ENCODE assay signal across 1 cellular context in genomic region chr6:43089874-43090556, GRCh38.
TF ChIP-seq lines count a peak whose summit lies in the region.

No MANE protein-coding gene starts in this region.

TF ChIP-seq in HEK293, 187 proteins besides CTCF, POLR2A, EP300 and RAD21 (continued from another document):
- TF ChIP-seq, protein P1, sequence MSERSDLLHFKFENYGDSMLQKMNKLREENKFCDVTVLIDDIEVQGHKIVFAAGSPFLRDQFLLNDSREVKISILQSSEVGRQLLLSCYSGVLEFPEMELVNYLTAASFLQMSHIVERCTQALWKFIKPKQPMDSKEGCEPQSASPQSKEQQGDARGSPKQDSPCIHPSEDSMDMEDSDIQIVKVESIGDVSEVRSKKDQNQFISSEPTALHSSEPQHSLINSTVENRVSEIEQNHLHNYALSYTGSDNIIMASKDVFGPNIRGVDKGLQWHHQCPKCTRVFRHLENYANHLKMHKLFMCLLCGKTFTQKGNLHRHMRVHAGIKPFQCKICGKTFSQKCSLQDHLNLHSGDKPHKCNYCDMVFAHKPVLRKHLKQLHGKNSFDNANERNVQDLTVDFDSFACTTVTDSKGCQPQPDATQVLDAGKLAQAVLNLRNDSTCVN (tag by site-specific recombination; optimal IDR thresholded peaks at IDR 0.05): no peak
- TF ChIP-seq TRIM28 (IDR thresholded peaks at IDR 0.05; ENCODE audit: borderline replicate concordance, low read length) (no peak), ZFP69B (tag by site-specific recombination; IDR thresholded peaks at IDR 0.05) (no peak), ZNF837 (tag by site-specific recombination; IDR thresholded peaks at IDR 0.05) (no peak), ZNF311 (tag by site-specific recombination; IDR thresholded peaks at IDR 0.05; ENCODE audit: borderline replicate concordance) (no peak), ZNF530 (tag by site-specific recombination; IDR thresholded peaks at IDR 0.05; ENCODE audit: low read depth) (no peak), ZNF571 (tag by site-specific recombination; IDR thresholded peaks at IDR 0.05) (no peak), ZNF473 (tag by site-specific recombination; IDR thresholded peaks at IDR 0.05) (no peak), ZNF148 (tag by site-specific recombination; IDR thresholded peaks at IDR 0.05; ENCODE audit: borderline replicate concordance) (no peak), ZBTB8A (tag by site-specific recombination; IDR thresholded peaks at IDR 0.05) (peak; percentile 71), ZNF560 (tag by site-specific recombination; IDR thresholded peaks at IDR 0.05; ENCODE audit: borderline replicate concordance) (no peak), ZBTB1 (tag by site-specific recombination; IDR thresholded peaks at IDR 0.05) (no peak), ZNF391 (tag by site-specific recombination; IDR thresholded peaks at IDR 0.05; ENCODE audit: borderline replicate concordance, low read depth) (no peak), ZNF394 (tag by site-specific recombination; IDR thresholded peaks at IDR 0.05; ENCODE audit: borderline replicate concordance) (no peak), PRDM2 (tag by site-specific recombination; IDR thresholded peaks at IDR 0.05; ENCODE audit: borderline replicate concordance) (no peak), KLF7 (tag by site-specific recombination; IDR thresholded peaks at IDR 0.05; ENCODE audit: borderline replicate concordance) (no peak), HOXA7 (CRISPR knock-in tag; IDR thresholded peaks at IDR 0.05; ENCODE audit: borderline replicate concordance) (no peak), KLF8 (tag by site-specific recombination; IDR thresholded peaks at IDR 0.05) (no peak), MZF1 (tag by site-specific recombination; IDR thresholded peaks at IDR 0.05; ENCODE audit: borderline replicate concordance) (no peak), ZNF114 (tag by site-specific recombination; IDR thresholded peaks at IDR 0.05) (no peak), ZNF132 (tag by site-specific recombination; IDR thresholded peaks at IDR 0.05; ENCODE audit: borderline replicate concordance) (no peak), KLF16 (tag by site-specific recombination; IDR thresholded peaks at IDR 0.05) (no peak), YY2 (tag by site-specific recombination; IDR thresholded peaks at IDR 0.05) (no peak), ZNF121 (tag by site-specific recombination; IDR thresholded peaks at IDR 0.05) (no peak), ZNF335 (tag by site-specific recombination; conservative IDR thresholded peaks at IDR 0.05) (peak; percentile 68), ZNF10 (tag by site-specific recombination; IDR thresholded peaks at IDR 0.05) (no peak), ZNF623 (tag by site-specific recombination; IDR thresholded peaks at IDR 0.05) (no peak), ZFHX2 (tag by site-specific recombination; conservative IDR thresholded peaks at IDR 0.05) (peak; percentile 82), REPIN1 (tag by site-specific recombination; IDR thresholded peaks at IDR 0.05; ENCODE audit: low read depth) (no peak), EGR2 (tag by site-specific recombination; IDR thresholded peaks at IDR 0.05; ENCODE audit: low read depth) (peak; percentile 65; the same call in 1 of the 2 replicates), ZNF398 (tag by site-specific recombination; IDR thresholded peaks at IDR 0.05) (no peak)
- TF ChIP-seq, protein P2, sequence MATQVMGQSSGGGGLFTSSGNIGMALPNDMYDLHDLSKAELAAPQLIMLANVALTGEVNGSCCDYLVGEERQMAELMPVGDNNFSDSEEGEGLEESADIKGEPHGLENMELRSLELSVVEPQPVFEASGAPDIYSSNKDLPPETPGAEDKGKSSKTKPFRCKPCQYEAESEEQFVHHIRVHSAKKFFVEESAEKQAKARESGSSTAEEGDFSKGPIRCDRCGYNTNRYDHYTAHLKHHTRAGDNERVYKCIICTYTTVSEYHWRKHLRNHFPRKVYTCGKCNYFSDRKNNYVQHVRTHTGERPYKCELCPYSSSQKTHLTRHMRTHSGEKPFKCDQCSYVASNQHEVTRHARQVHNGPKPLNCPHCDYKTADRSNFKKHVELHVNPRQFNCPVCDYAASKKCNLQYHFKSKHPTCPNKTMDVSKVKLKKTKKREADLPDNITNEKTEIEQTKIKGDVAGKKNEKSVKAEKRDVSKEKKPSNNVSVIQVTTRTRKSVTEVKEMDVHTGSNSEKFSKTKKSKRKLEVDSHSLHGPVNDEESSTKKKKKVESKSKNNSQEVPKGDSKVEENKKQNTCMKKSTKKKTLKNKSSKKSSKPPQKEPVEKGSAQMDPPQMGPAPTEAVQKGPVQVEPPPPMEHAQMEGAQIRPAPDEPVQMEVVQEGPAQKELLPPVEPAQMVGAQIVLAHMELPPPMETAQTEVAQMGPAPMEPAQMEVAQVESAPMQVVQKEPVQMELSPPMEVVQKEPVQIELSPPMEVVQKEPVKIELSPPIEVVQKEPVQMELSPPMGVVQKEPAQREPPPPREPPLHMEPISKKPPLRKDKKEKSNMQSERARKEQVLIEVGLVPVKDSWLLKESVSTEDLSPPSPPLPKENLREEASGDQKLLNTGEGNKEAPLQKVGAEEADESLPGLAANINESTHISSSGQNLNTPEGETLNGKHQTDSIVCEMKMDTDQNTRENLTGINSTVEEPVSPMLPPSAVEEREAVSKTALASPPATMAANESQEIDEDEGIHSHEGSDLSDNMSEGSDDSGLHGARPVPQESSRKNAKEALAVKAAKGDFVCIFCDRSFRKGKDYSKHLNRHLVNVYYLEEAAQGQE (tag by site-specific recombination; IDR thresholded peaks at IDR 0.05): no peak
- TF ChIP-seq, protein P3, sequence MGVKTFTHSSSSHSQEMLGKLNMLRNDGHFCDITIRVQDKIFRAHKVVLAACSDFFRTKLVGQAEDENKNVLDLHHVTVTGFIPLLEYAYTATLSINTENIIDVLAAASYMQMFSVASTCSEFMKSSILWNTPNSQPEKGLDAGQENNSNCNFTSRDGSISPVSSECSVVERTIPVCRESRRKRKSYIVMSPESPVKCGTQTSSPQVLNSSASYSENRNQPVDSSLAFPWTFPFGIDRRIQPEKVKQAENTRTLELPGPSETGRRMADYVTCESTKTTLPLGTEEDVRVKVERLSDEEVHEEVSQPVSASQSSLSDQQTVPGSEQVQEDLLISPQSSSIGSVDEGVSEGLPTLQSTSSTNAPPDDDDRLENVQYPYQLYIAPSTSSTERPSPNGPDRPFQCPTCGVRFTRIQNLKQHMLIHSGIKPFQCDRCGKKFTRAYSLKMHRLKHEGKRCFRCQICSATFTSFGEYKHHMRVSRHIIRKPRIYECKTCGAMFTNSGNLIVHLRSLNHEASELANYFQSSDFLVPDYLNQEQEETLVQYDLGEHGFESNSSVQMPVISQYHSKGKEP (tag by site-specific recombination; IDR thresholded peaks at IDR 0.05): no peak
- TF ChIP-seq, protein P4, sequence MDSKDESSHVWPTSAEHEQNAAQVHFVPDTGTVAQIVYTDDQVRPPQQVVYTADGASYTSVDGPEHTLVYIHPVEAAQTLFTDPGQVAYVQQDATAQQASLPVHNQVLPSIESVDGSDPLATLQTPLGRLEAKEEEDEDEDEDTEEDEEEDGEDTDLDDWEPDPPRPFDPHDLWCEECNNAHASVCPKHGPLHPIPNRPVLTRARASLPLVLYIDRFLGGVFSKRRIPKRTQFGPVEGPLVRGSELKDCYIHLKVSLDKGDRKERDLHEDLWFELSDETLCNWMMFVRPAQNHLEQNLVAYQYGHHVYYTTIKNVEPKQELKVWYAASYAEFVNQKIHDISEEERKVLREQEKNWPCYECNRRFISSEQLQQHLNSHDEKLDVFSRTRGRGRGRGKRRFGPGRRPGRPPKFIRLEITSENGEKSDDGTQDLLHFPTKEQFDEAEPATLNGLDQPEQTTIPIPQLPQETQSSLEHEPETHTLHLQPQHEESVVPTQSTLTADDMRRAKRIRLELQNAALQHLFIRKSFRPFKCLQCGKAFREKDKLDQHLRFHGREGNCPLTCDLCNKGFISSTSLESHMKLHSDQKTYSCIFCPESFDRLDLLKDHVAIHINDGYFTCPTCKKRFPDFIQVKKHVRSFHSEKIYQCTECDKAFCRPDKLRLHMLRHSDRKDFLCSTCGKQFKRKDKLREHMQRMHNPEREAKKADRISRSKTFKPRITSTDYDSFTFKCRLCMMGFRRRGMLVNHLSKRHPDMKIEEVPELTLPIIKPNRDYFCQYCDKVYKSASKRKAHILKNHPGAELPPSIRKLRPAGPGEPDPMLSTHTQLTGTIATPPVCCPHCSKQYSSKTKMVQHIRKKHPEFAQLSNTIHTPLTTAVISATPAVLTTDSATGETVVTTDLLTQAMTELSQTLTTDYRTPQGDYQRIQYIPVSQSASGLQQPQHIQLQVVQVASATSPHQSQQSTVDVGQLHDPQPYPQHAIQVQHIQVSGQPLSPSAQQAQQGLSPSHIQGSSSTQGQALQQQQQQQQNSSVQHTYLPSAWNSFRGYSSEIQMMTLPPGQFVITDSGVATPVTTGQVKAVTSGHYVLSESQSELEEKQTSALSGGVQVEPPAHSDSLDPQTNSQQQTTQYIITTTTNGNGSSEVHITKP (tag by site-specific recombination; IDR thresholded peaks at IDR 0.05): peak; percentile 66
